In the genomic region with DNA sequence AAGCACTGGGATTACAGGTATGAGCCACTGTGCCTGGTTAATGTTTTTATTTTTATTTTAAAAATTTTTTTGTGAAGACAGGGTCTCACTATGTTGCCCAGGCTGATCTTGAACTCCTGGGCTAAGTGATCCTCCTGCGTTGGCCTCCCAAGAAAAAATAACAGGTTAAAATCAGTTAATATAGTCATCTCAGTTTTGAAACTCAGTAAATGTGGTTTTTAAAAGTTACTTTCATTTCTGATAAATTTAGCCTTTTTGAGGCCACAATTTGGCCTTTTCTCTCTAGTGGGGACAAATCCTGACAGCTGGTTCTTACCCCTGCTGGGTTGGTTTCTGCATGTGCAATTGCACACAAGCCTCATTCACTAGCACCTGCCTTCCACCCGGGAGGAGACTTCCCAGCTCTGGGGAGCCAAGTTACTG, we compare ENCODE assay signal across 1 cellular context.
TF ChIP-seq lines count a peak whose summit lies in the region.

No MANE protein-coding gene starts in this region.

TF ChIP-seq in K562, 482 proteins besides CTCF, POLR2A, EP300 and RAD21:
- TF ChIP-seq RBM25 (IDR thresholded peaks at IDR 0.05; ENCODE audit: low read depth, low read length, severe bottlenecking) (peak; percentile 10), GTF2A2 (tag; IDR thresholded peaks at IDR 0.05) (no peak), ZNF609 (CRISPR knock-in tag; IDR thresholded peaks at IDR 0.05; ENCODE audit: borderline replicate concordance) (no peak), TRIM28 (IDR thresholded peaks at IDR 0.05) (no peak), ZBTB7A (IDR thresholded peaks at IDR 0.05; ENCODE audit: borderline replicate concordance, control insufficient read depth, low read depth, low read length) (no peak)
- TF ChIP-seq, protein P1, sequence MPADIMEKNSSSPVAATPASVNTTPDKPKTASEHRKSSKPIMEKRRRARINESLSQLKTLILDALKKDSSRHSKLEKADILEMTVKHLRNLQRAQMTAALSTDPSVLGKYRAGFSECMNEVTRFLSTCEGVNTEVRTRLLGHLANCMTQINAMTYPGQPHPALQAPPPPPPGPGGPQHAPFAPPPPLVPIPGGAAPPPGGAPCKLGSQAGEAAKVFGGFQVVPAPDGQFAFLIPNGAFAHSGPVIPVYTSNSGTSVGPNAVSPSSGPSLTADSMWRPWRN (IDR thresholded peaks at IDR 0.05; ENCODE audit: low read depth): no peak
TF ChIP-seq in K562: peak in this region for 1.
